ENCODE assay signal across 10 cellular contexts in genomic region chr2:187138240-187138639, GRCh38.
DNase-seq lines count a peak whose midpoint lies in the region; ATAC-seq and TF ChIP-seq lines count a peak whose summit lies in the region.
"Had no signal": no experiment of that assay in that cellular context is flagged by ENCODE, and none has a peak within 500 bp of the region (broad histone marks: within the 10 kb centered on the region; RNA-seq: fewer than 3 reads in every experiment).

No MANE protein-coding gene starts in this region.

- H3K4me1 ChIP-seq in effector memory CD4-positive, alpha-beta T cell (ENCODE audit: control insufficient read depth, insufficient read depth, low read length, poor library complexity, severe bottlenecking), result no peaks in the 10 kb centered on the region
- H3K4me1 ChIP-seq: SJSA1 had no signal

- no peaks in the 10 kb centered on the region for H3K9me3 ChIP-seq in effector memory CD4-positive, alpha-beta T cell (ENCODE audit: control insufficient read depth, low read length)
- H3K9me3 ChIP-seq: neutrophil, SJSA1 had no signal

- H3K27ac ChIP-seq in effector memory CD4-positive, alpha-beta T cell (ENCODE audit: insufficient read depth, low read length, poor library complexity, severe bottlenecking), result no peak overlapping the region
- H3K27ac ChIP-seq: neutrophil, SJSA1 had no signal

- ATAC-seq in HG03175 (IDR thresholded peaks at IDR 0.05; ENCODE audit: unreplicated experiment) (peak; percentile 73), GM21390 (IDR thresholded peaks at IDR 0.05; ENCODE audit: unreplicated experiment) (no peak)

- no peaks in the 10 kb centered on the region for H3K36me3 ChIP-seq in effector memory CD4-positive, alpha-beta T cell (ENCODE audit: control insufficient read depth, insufficient read depth, low read length)
- H3K36me3 ChIP-seq: neutrophil, SJSA1 had no signal

- no peaks in the 10 kb centered on the region for H3K27me3 ChIP-seq in effector memory CD4-positive, alpha-beta T cell (replicated peaks; ENCODE audit: control insufficient read depth, insufficient read depth, low read length, poor library complexity, severe bottlenecking)
- H3K27me3 ChIP-seq: neutrophil, SJSA1 had no signal

- DNase-seq in GM12865 (ENCODE audit: low read depth), result peak; percentile 37
- DNase-seq in islet precursor cell, result peak; percentile 67
- DNase-seq in effector memory CD4-positive, alpha-beta T cell, result no peak
- no peak for DNase-seq in T-helper 2 cell
- no peak for DNase-seq in NCI-H2029 (lab: John Stamatoyannopoulos, UW)

- H3K4me3 ChIP-seq in GM12865 (ENCODE audit: low read depth, low read length) (no peak overlapping the region), WI38 (ENCODE audit: low read depth, low read length) (no peak overlapping the region)
- H3K4me3 ChIP-seq in effector memory CD4-positive, alpha-beta T cell (ENCODE audit: insufficient read depth, low read depth, low read length, poor library complexity, severe bottlenecking), result no peak overlapping the region
- H3K4me3 ChIP-seq: SJSA1 had no signal

- TF ChIP-seq CTCF in GM12865 (IDR thresholded peaks at IDR 0.05; ENCODE audit: insufficient read depth, low read depth, low read length, missing control alignments) (peak; percentile 49), WI38 (IDR thresholded peaks at IDR 0.05; ENCODE audit: low read depth, low read length) (peak; percentile 10; the same call in 1 of the 2 replicates)

Comparison
In these comparisons a context has a peak if more than half of its experiments do, and no peak if none do; other contexts are left out.
1. DNase-seq: peak in GM12865 (single experiment) and islet precursor cell (single experiment); none in effector memory CD4-positive, alpha-beta T cell (0 of 3), T-helper 2 cell (0 of 5) and NCI-H2029 (single experiment).